Comparison of ENCODE assay signal across 20 cellular contexts in the genomic region with DNA sequence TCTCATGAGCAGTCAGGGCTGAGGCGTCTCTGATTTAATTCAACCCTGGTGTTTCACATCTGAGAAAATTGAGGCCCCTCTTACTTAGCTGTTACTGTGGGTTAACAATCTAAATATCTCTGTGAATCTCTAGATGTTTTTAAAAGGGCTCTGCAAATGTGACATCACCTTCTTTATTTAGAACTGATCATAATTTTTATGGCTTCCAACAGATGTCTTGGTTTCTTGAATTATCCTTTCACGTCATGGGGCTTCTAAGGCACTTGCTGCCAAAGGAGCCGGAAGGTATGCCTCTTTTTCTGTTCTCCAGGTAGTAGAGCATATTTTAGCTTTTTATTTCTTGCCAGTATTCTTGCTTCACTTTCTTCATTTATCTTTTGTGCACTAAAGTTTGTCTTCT.
"Had no signal": no experiment of that assay in that cellular context is flagged by ENCODE, and none has a peak within 500 bp of the region (broad histone marks: within the 10 kb centered on the region; RNA-seq: fewer than 3 reads in every experiment).

No MANE protein-coding gene starts in this region.

- H3K9me3 ChIP-seq: left ventricle myocardium inferior, ovary, right atrium auricular region, right lobe of liver, stomach, thoracic aorta, tibial artery, upper lobe of right lung had no signal

- H3K36me3 ChIP-seq: ovary, right atrium auricular region, right lobe of liver, stomach, thoracic aorta, upper lobe of right lung had no signal

- H3K4me1 ChIP-seq: left ventricle myocardium inferior, right atrium auricular region, right lobe of liver, stomach, tibial artery, upper lobe of right lung had no signal

- ATAC-seq: naive thymus-derived CD4-positive, alpha-beta T cell; natural killer cell treated with Interleukin-12 subunit alpha and Interleukin-12 subunit beta and Interleukin-15 and Interleukin-18, amount 100 ng/mL, for 72 hours; right lobe of liver; stimulated activated naive B cell treated with anti-CD40 and anti-IgM and Interleukin-4, amounts not matched to agents 10 μg/mL and 1 μg/mL and 100 μg/mL, for 72 hours; stimulated activated naive CD8-positive, alpha-beta T cell treated with anti-CD3 and anti-CD28 coated beads, Interleukin-15, Interleukin-2, amounts not matched to agents 100 U/mL and 50 U/mL, for 24 hours; upper lobe of right lung had no signal

- DNase-seq: islet precursor cell; left ventricle myocardium inferior; naive thymus-derived CD4-positive, alpha-beta T cell; ovary; right lobe of liver; stimulated activated CD4-positive, alpha-beta T cell treated with anti-CD3 and anti-CD28 coated beads, Interleukin-12 subunit alpha, Interleukin-12 subunit beta, amount 100 ng/mL, for 4 hours; stimulated activated CD4-positive, alpha-beta T cell treated with anti-CD3 and anti-CD28 coated beads, Interleukin-15, amount 100 ng/mL, for 24 hours; stimulated activated CD4-positive, alpha-beta T cell treated with anti-CD3 and anti-CD28 coated beads, Interleukin-2, amount 100 ng/mL, for 24 hours; stimulated activated CD4-positive, alpha-beta T cell treated with anti-CD3 and anti-CD28 coated beads, Interleukin-4, amount 100 ng/mL, for 1 hour; stimulated activated naive B cell treated with anti-CD40 and anti-IgM and Interleukin-4, amounts not matched to agents 10 μg/mL and 1 μg/mL and 100 μg/mL, for 72 hours; stimulated activated naive CD8-positive, alpha-beta T cell treated with anti-CD3 and anti-CD28 coated beads, Interleukin-15, Interleukin-2, amounts not matched to agents 100 U/mL and 50 U/mL, for 24 hours; stomach; tibial artery; trophoblast cell; upper lobe of right lung had no signal

- FAIRE-seq: urothelium cell line had no signal

- H3K27me3 ChIP-seq: ovary, right atrium auricular region, right lobe of liver, stomach, tibial artery, upper lobe of right lung had no signal

- H3K27ac ChIP-seq: left ventricle myocardium inferior, ovary, right atrium auricular region, right lobe of liver, skin epidermis, stomach, thoracic aorta, tibial artery, upper lobe of right lung had no signal

- H3K4me3 ChIP-seq: left ventricle myocardium inferior, ovary, right atrium auricular region, right lobe of liver, skin epidermis, stomach, thoracic aorta, tibial artery, upper lobe of right lung had no signal
